ENCODE assay signal across 1 cellular context in the genomic region with DNA sequence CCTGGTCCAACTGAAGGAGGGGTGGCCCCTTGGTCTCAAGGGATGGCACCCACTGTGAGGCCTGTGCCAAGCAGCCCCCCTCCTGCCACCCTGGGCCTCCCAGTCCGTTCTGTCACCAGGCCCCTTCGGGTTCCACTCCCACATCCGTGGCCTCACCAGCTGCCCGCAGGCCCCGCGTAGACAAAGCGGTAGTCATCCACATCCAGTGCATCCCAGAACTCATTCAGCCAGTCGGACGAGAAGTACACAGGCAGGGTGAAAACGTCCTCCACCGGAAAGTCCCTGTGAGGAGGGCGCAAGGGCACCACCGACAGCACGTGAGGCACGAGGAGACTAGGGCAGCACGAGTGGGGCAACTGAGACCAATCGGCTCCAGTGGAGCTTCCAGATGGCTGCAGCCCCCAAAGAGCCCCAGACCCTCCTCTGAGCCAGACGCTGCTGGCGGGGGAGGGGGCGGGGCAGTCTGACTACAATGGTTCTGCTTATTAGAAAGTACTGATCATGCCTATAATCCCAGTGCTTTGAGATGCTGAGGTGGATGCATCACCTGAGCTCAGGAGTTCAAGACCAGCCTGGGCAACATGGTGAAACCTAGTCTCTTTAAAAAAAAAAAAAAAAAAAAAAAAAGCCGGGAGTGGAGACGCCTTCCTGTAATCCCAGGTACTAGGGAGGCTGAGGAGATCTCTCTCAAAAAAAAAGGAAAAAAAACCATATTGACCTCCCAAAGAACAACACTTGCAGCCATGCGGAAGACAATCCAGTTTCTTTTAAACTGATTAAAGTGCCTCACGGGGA.
TF ChIP-seq lines count a peak whose summit lies in the region.

No MANE protein-coding gene starts in this region.

TF ChIP-seq in HepG2, 621 proteins besides CTCF, POLR2A, EP300 and RAD21:
- TF ChIP-seq PLRG1 (conservative IDR thresholded peaks at IDR 0.05) (no peak), CBFB (CRISPR knock-in tag; IDR thresholded peaks at IDR 0.05) (no peak), ZNF17 (CRISPR knock-in tag; IDR thresholded peaks at IDR 0.05) (0 out of 2 replicates have a peak, but pooled peaks have one; percentile 3), ARNT (IDR thresholded peaks at IDR 0.05) (no peak), RARA (CRISPR knock-in tag; IDR thresholded peaks at IDR 0.05) (no peak), RBFOX2 (IDR thresholded peaks at IDR 0.05; ENCODE audit: low read depth, low read length) (0 out of 2 replicates have a peak, but pooled peaks have one; percentile 13)
- TF ChIP-seq, protein P1, sequence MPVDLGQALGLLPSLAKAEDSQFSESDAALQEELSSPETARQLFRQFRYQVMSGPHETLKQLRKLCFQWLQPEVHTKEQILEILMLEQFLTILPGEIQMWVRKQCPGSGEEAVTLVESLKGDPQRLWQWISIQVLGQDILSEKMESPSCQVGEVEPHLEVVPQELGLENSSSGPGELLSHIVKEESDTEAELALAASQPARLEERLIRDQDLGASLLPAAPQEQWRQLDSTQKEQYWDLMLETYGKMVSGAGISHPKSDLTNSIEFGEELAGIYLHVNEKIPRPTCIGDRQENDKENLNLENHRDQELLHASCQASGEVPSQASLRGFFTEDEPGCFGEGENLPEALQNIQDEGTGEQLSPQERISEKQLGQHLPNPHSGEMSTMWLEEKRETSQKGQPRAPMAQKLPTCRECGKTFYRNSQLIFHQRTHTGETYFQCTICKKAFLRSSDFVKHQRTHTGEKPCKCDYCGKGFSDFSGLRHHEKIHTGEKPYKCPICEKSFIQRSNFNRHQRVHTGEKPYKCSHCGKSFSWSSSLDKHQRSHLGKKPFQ (CRISPR knock-in tag; IDR thresholded peaks at IDR 0.05; ENCODE audit: insufficient replicate concordance), result no peak
